In the genomic region with DNA sequence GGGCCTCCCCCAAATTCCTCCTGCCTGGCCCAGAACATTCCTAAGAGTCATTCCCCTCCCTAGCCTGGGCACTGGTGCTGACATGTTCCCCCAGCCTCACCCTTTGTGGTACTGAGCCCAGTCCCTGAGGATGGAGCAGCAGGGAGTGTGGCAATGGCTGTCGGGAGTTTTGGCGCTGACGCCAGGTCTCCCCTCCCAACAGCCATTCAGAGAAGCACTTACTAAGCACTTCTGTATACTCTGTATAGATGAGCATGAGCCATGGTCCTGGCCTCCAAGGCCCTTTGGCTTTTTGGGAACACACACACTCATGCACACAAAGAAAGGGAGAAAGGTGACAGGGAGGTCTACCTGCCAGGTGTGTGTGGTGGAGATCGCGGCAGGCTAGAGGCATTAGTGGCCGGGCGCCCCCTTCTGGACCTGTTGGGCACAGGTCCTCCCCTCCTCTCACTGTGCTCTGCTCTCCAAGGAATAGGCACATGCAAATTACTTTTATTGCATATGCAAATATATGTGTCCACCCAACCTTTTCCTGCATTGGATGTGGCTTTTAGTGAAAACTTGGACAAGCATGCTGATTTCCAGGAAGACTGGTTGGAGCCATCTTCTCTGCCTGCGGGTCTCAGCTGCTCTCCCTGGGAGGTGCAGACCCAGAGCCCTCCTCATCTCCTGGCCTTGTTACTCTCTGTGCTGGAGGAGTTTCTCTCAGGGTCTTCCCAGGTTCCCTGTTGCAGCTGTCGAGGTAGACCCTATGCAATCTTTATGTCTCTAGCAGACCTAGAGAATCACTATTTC, we compare ENCODE assay signal across 8 cellular contexts. TPM values are rescaled to one million over a fixed set of nuclear protein-coding genes. Genes with fewer than 3 reads are reported as not detected.
DNase-seq lines count a peak whose midpoint lies in the region; ATAC-seq and TF ChIP-seq lines count a peak whose summit lies in the region.

No MANE protein-coding gene starts in this region.

- no peak overlapping the region for H3K4me3 ChIP-seq in BJ (ENCODE audit: low read depth, low read length)
- no peak overlapping the region for H3K4me3 ChIP-seq in HAP-1
- H3K4me3 ChIP-seq in RWPE2 (ENCODE audit: severe bottlenecking): no peak overlapping the region
- H3K4me3 ChIP-seq in heart right ventricle: no peak overlapping the region
- H3K4me3 ChIP-seq in sigmoid colon: no peak overlapping the region

- POLR2A ChIA-PET in BJ (lab: Charles Lee): no interaction called here
- POLR2A ChIA-PET in activated naive CD8-positive, alpha-beta T cell treated with anti-CD3 and anti-CD28 coated beads, Interleukin-2, amount 10 ng/mL, durations not matched to agents 7 days and 5 days (lab: Charles Lee): no interaction called here

- DNase-seq in BJ (ENCODE audit: low read depth) (no peak), HAP-1 (ENCODE audit: low spot score in 2 of 2) (peak; percentile 52 to 81), RWPE2 (ENCODE audit: low spot score) (peak; percentile 65), heart right ventricle (peak; percentile 51 to 57), sigmoid colon (no peak), NCI-H524 treated with DMSO at 0.1 percent for 48 hours (lab: John Stamatoyannopoulos, UW) (no peak)
- peak; percentile 74 for DNase-seq in activated naive CD8-positive, alpha-beta T cell treated with anti-CD3 and anti-CD28 coated beads, Interleukin-2, amount 10 ng/mL, durations not matched to agents 7 days and 5 days

- H3K4me1 Mint-ChIP-seq in activated naive CD8-positive, alpha-beta T cell treated with anti-CD3 and anti-CD28 coated beads, Interleukin-2, amount 10 ng/mL, durations not matched to agents 7 days and 5 days: no peaks in the 10 kb centered on the region

- TF ChIP-seq CTCF in BJ (IDR thresholded peaks at IDR 0.05; ENCODE audit: insufficient read depth, low read depth, low read length) (peak; percentile 87), RWPE2 (IDR thresholded peaks at IDR 0.05; ENCODE audit: poor library complexity, severe bottlenecking) (peak; percentile 93), heart right ventricle (IDR thresholded peaks at IDR 0.05) (peak; percentile 54 to 94 (median 82)), sigmoid colon (IDR thresholded peaks at IDR 0.05) (peak; percentile 34 to 67 (median 56))

- H3K4me3 Mint-ChIP-seq in activated naive CD8-positive, alpha-beta T cell treated with anti-CD3 and anti-CD28 coated beads, Interleukin-2, amount 10 ng/mL, durations not matched to agents 7 days and 5 days: no peak overlapping the region

- 39 to 40% methylated on average over 9 of the region's 9 CpGs for WGBS in heart right ventricle, 2 donors
- 45 to 47% methylated on average over 9 of the region's 9 CpGs for WGBS in sigmoid colon, 2 donors

- CTCF ChIA-PET in BJ (lab: Yijun Ruan, JAX): interaction anchor here (0.6 to 9.3 kb wide), 26 partner anchors 10 to 172 kb away, joined by 3 to 112 read pairs (median 3); partner anchors contain the start of genes C17orf107, GLTPD2, PLD2 and PSMB6

- intact Hi-C loops in heart right ventricle (cut with DNase I) (loop anchor here in 7 of 10 donors (5.0 to 10.0 kb wide), 4 partner anchors 35 to 147 kb away; partner anchors contain the start of genes MINK1 (in 3 of the 7), CXCL16 (in 2 of the 7), MED11 (in 2 of the 7) and ZMYND15 (in 2 of the 7)), sigmoid colon (cut with DNase I) (no loop called here)

- no peak overlapping the region for H3K27ac Mint-ChIP-seq in activated naive CD8-positive, alpha-beta T cell treated with anti-CD3 and anti-CD28 coated beads, Interleukin-2, amount 10 ng/mL, durations not matched to agents 7 days and 5 days

- H3K36me3 Mint-ChIP-seq in activated naive CD8-positive, alpha-beta T cell treated with anti-CD3 and anti-CD28 coated beads, Interleukin-2, amount 10 ng/mL, durations not matched to agents 7 days and 5 days: peaks cover 9% of the 10 kb centered on the region

- H3K4me1 ChIP-seq in HAP-1 (no peaks in the 10 kb centered on the region), RWPE2 (ENCODE audit: insufficient read depth, poor library complexity, severe bottlenecking) (no peaks in the 10 kb centered on the region), heart right ventricle (peaks cover 0 to 19% (median 0%) of the 10 kb centered on the region in 9 donors), sigmoid colon (peaks cover 0 to 4% (median 2%) of the 10 kb centered on the region in 4 donors)

- H3K9me3 ChIP-seq in HAP-1 (no peaks in the 10 kb centered on the region), RWPE2 (ENCODE audit: severe bottlenecking) (no peaks in the 10 kb centered on the region), heart right ventricle (no peaks in the 10 kb centered on the region), sigmoid colon (no peaks in the 10 kb centered on the region)

- TF ChIP-seq EP300 in sigmoid colon (IDR thresholded peaks at IDR 0.05): no peak

- peak; percentile 85 for ATAC-seq in RWPE2 (ENCODE audit: low read depth)
- ATAC-seq in activated naive CD8-positive, alpha-beta T cell treated with anti-CD3 and anti-CD28 coated beads, Interleukin-2, amount 10 ng/mL, durations not matched to agents 7 days and 5 days (ENCODE audit: low read depth): peak; percentile 82
- peak; percentile 58 to 82 (median 74) for ATAC-seq in heart right ventricle
- no peak for ATAC-seq in GM18498 (IDR thresholded peaks at IDR 0.05; ENCODE audit: unreplicated experiment)

- peak overlapping the region; percentile 11 for H3K27ac ChIP-seq in RWPE2 (ENCODE audit: poor library complexity, severe bottlenecking)
- H3K27ac ChIP-seq in heart right ventricle: no peak overlapping the region
- no peak overlapping the region for H3K27ac ChIP-seq in sigmoid colon

- H3K27me3 Mint-ChIP-seq in activated naive CD8-positive, alpha-beta T cell treated with anti-CD3 and anti-CD28 coated beads, Interleukin-2, amount 10 ng/mL, durations not matched to agents 7 days and 5 days: no peaks in the 10 kb centered on the region

- in situ Hi-C loops in HAP-1 (cut with MboI; ENCODE audit: low sequenced_read_pairs): loop anchor here (5.0 to 10.0 kb wide), 2 partner anchors 150 to 317 kb away; partner anchors contain the start of genes GGT6 and MED11

- no peak for TF ChIP-seq POLR2A in sigmoid colon (IDR thresholded peaks at IDR 0.05)

- H3K9me3 Mint-ChIP-seq in activated naive CD8-positive, alpha-beta T cell treated with anti-CD3 and anti-CD28 coated beads, Interleukin-2, amount 10 ng/mL, durations not matched to agents 7 days and 5 days: no peaks in the 10 kb centered on the region

- H3K27me3 ChIP-seq in BJ (ENCODE audit: control insufficient read depth, insufficient read depth, low read length): no peaks in the 10 kb centered on the region
- H3K27me3 ChIP-seq in HAP-1 (ENCODE audit: low read depth): no peaks in the 10 kb centered on the region
- H3K27me3 ChIP-seq in RWPE2 (ENCODE audit: insufficient read depth, poor library complexity, severe bottlenecking): no peaks in the 10 kb centered on the region
- no peaks in the 10 kb centered on the region for H3K27me3 ChIP-seq in heart right ventricle
- no peaks in the 10 kb centered on the region for H3K27me3 ChIP-seq in sigmoid colon

- peaks cover 32% of the 10 kb centered on the region for H3K36me3 ChIP-seq in BJ (ENCODE audit: control insufficient read depth, insufficient read depth, low read length)
- peaks cover 30% of the 10 kb centered on the region for H3K36me3 ChIP-seq in HAP-1 (replicated peaks)
- peaks cover 86% of the 10 kb centered on the region for H3K36me3 ChIP-seq in RWPE2 (ENCODE audit: low read depth)
- H3K36me3 ChIP-seq in heart right ventricle: peaks cover 0 to 87% (median 27%) of the 10 kb centered on the region in 9 donors
- H3K36me3 ChIP-seq in sigmoid colon: peaks cover 8 to 54% (median 41%) of the 10 kb centered on the region in 4 donors

RNA-seq across cellular contexts. Expression of gene C17orf107, which starts 17.4 kb away (rescaled TPM):
- 3.3 and 4.5 TPM in 2 replicates for polyA plus RNA-seq in BJ (2011; rRNA removed)
- 2.3 and 3.1 TPM in 2 replicates for polyA minus RNA-seq in BJ (2011; rRNA and poly(A)+ RNA removed)
- total RNA-seq in activated naive CD8-positive, alpha-beta T cell treated with anti-CD3 and anti-CD28 coated beads, Interleukin-2, amount 10 ng/mL, durations not matched to agents 7 days and 5 days: 1 to 10 TPM; 1.9 to 3.0 TPM
- under 1 TPM in 9 of 10 donors, not detected in 1; 0.28 to 0.86 (median 0.39) TPM for total RNA-seq in heart right ventricle
- polyA plus RNA-seq in heart right ventricle: under 1 TPM; 0.44 to 0.57 TPM
- 1 to 10 TPM in 1 of 4 donors, under 1 TPM in 3; 0.68 to 2.8 (median 0.85) TPM for total RNA-seq in sigmoid colon
- 1 to 10 TPM in 1 of 3 donors, under 1 TPM in 2; under 0.01 to 1.7 (median 0.69) TPM for polyA plus RNA-seq in sigmoid colon

RNA-seq across cellular contexts. Expression of gene CHRNE, which starts 20.9 kb away (rescaled TPM):
- polyA plus RNA-seq in BJ (2011; rRNA removed) (0.18 and 0.36 TPM in 2 replicates), heart right ventricle (under 1 TPM; 0.44 to 0.71 TPM), sigmoid colon (under 1 TPM in 2 of 3 donors, not detected in 1; 0.46 to 0.57 TPM)
- 0.15 and 0.43 TPM in 2 replicates for polyA minus RNA-seq in BJ (2011; rRNA and poly(A)+ RNA removed)
- 1 to 10 TPM in 1 of 2 experiments, under 1 TPM in 1; 0.65 to 1.1 TPM for total RNA-seq in activated naive CD8-positive, alpha-beta T cell treated with anti-CD3 and anti-CD28 coated beads, Interleukin-2, amount 10 ng/mL, durations not matched to agents 7 days and 5 days
- total RNA-seq in heart right ventricle (1 to 10 TPM in 3 of 10 donors, under 1 TPM in 7; 0.19 to 1.6 (median 0.53) TPM), sigmoid colon (under 1 TPM in 3 of 4 donors, not detected in 1; 0.49 to 0.55 (median 0.54) TPM)

RNA-seq across cellular contexts. Expression of gene MINK1, which starts 48.8 kb away (rescaled TPM):
- 32.6 and 69.1 TPM in 2 replicates for polyA plus RNA-seq in BJ (2011; rRNA removed)
- polyA minus RNA-seq in BJ (2011; rRNA and poly(A)+ RNA removed): 37.0 and 43.4 TPM in 2 replicates
- 100 to 1,000 TPM; 123 to 128 TPM for total RNA-seq in activated naive CD8-positive, alpha-beta T cell treated with anti-CD3 and anti-CD28 coated beads, Interleukin-2, amount 10 ng/mL, durations not matched to agents 7 days and 5 days
- total RNA-seq in heart right ventricle: 10 to 100 TPM; 26.4 to 54.1 (median 33.5) TPM
- 10 to 100 TPM; 17.3 to 52.3 TPM for polyA plus RNA-seq in heart right ventricle
- 10 to 100 TPM; 17.1 to 43.8 (median 21.0) TPM for total RNA-seq in sigmoid colon
- polyA plus RNA-seq in sigmoid colon: 100 to 1,000 TPM in 1 of 3 donors, 10 to 100 TPM in 2; 45.0 to 117 (median 63.8) TPM

RNA-seq across cellular contexts. Expression of gene GP1BA, which starts 50.1 kb away (rescaled TPM):
- polyA plus RNA-seq in BJ (2011; rRNA removed): not detected in 2 replicates
- polyA minus RNA-seq in BJ (2011; rRNA and poly(A)+ RNA removed): not detected in 2 replicates
- not detected for total RNA-seq in activated naive CD8-positive, alpha-beta T cell treated with anti-CD3 and anti-CD28 coated beads, Interleukin-2, amount 10 ng/mL, durations not matched to agents 7 days and 5 days
- under 1 TPM in 5 of 10 donors, not detected in 5; 0.15 to 0.53 (median 0.39) TPM for total RNA-seq in heart right ventricle
- polyA plus RNA-seq in heart right ventricle: under 1 TPM; 0.04 to 0.15 TPM
- total RNA-seq in sigmoid colon: not detected
- polyA plus RNA-seq in sigmoid colon: 1 to 10 TPM in 1 of 3 donors, not detected in 2; 1.1 TPM

RNA-seq across cellular contexts. Expression of gene SLC25A11, which starts 57.9 kb away (rescaled TPM):
- 38.5 and 70.7 TPM in 2 replicates for polyA plus RNA-seq in BJ (2011; rRNA removed)
- 41.0 and 48.4 TPM in 2 replicates for polyA minus RNA-seq in BJ (2011; rRNA and poly(A)+ RNA removed)
- 10 to 100 TPM; 67.6 to 78.1 TPM for total RNA-seq in activated naive CD8-positive, alpha-beta T cell treated with anti-CD3 and anti-CD28 coated beads, Interleukin-2, amount 10 ng/mL, durations not matched to agents 7 days and 5 days
- total RNA-seq in heart right ventricle: 100 to 1,000 TPM; 181 to 312 (median 242) TPM
- polyA plus RNA-seq in heart right ventricle: 100 to 1,000 TPM; 126 to 127 TPM
- 10 to 100 TPM; 41.0 to 60.3 (median 48.6) TPM for total RNA-seq in sigmoid colon
- polyA plus RNA-seq in sigmoid colon: 10 to 100 TPM; 57.7 to 82.8 (median 79.9) TPM

Comparison
In these comparisons a context has a peak if more than half of its experiments do, and no peak if none do; other contexts are left out.
1. DNase-seq: peak in HAP-1 (2 of 2), RWPE2 (single experiment), activated naive CD8-positive, alpha-beta T cell treated with anti-CD3 and anti-CD28 coated beads, Interleukin-2, amount 10 ng/mL, durations not matched to agents 7 days and 5 days (single experiment) and heart right ventricle (2 of 2); none in BJ (single experiment), sigmoid colon (single experiment) and NCI-H524 treated with DMSO at 0.1 percent for 48 hours (single experiment).
2. Peak in every context shown above with its lines, with median percentiles within 50 percentile points of each other: CTCF ChIP-seq.